18 cellular contexts compared by ENCODE assay signal in the genomic region with DNA sequence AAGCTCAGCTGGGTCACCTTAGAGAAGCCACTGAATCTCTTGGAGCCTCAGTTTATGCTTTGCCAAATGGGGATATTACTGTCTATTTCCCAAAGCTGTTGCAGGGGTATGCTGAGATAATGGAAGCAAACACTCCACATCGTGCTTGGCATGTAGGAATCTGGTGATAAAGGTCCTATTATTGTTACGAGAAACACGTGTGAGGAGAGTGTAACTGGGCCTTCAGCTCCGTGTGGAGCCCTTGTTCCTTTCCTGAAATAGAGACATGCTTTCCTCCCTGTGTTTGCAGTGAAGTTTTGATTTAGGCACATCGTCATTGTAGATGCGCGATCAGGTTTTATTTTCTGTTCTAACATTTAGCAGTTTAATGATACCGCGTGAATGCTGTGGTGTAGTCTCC.
"Had no signal": no experiment of that assay in that cellular context is flagged by ENCODE, and none has a peak within 500 bp of the region (broad histone marks: within the 10 kb centered on the region; RNA-seq: fewer than 3 reads in every experiment).

No MANE protein-coding gene starts in this region.

- DNase-seq: activated CD4-positive, alpha-beta T cell treated with anti-CD3 and anti-CD28 coated beads, Interleukin-2, amount 50 U/mL, for 4 hours; activated gamma-delta T cell treated with Interleukin-2 at 50 U/mL for 16 hours; activated naive CD8-positive, alpha-beta T cell treated with anti-CD3 and anti-CD28 coated beads for 36 hours; activated T-cell treated with anti-CD3 and anti-CD28 coated beads, Interleukin-2, amount 50 U/mL, for 72 hours; amniotic stem cell; foreskin melanocyte; glutamatergic neuron; islet precursor cell; pancreas; stimulated activated CD4-positive, alpha-beta T cell treated with anti-CD3 and anti-CD28 coated beads, Interleukin-4, amount 100 ng/mL, for 24 hours; stimulated activated naive B cell treated with anti-CD40 and anti-IgM and Interleukin-4, amounts not matched to agents 10 μg/mL and 1 μg/mL and 100 μg/mL, for 72 hours; SW 1271; T-helper 2 cell; tibial artery had no signal

- H3K36me3 ChIP-seq: cardiac muscle cell, pancreas, tibial artery had no signal

- H3K9me3 ChIP-seq: pancreas, tibial artery had no signal

- H3K4me2 ChIP-seq: smooth muscle cell had no signal

- H3K4me1 ChIP-seq: pancreas had no signal

- H3K4me3 ChIP-seq: cardiac muscle cell, lung, pancreas, smooth muscle cell, tibial artery had no signal

- H3K27ac ChIP-seq: cardiac muscle cell, pancreas, tibial artery, VCaP had no signal

- H3K27me3 ChIP-seq: cardiac muscle cell, pancreas, tibial artery had no signal

- ATAC-seq: activated T-cell treated with anti-CD3 and anti-CD28 coated beads, Interleukin-2, amount 50 U/mL, for 72 hours; pancreas; stimulated activated naive B cell treated with anti-CD40 and anti-IgM and Interleukin-4, amounts not matched to agents 10 μg/mL and 1 μg/mL and 100 μg/mL, for 72 hours had no signal
